Comparison of ENCODE assay signal across 8 cellular contexts in the genomic region with DNA sequence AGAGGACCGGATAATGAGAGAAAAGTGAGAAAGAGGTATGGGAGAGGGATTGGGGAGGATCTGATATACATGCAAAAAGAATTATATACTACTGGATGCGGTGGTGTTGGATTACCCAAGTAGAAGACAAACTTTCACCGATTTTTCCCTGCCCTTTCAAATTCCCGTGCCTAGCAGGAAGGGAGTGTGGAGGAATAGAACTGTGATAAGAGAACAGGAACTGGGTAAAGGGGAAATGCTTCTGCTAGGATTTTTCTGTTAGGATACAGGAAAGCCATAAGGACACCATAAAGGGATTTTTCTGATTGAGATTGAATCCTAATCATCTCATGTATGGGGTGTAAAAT. TPM values are rescaled to one million over a fixed set of nuclear protein-coding genes. Genes with fewer than 3 reads are reported as not detected.
DNase-seq lines count a peak whose midpoint lies in the region; ATAC-seq and TF ChIP-seq lines count a peak whose summit lies in the region.

No MANE protein-coding gene starts in this region.

- peak overlapping the region; percentile 86 for H3K4me2 ChIP-seq in OCI-LY1 (ENCODE audit: low read length)

- ATAC-seq in GM19467 (IDR thresholded peaks at IDR 0.05; ENCODE audit: unreplicated experiment) (peak; percentile 3), GM21619 (IDR thresholded peaks at IDR 0.05; ENCODE audit: unreplicated experiment) (no peak), GM21526 (IDR thresholded peaks at IDR 0.05; ENCODE audit: low FRiP score, unreplicated experiment) (no peak)

- intact Hi-C loops in dorsolateral prefrontal cortex (cut with DNase I), result loop anchor here (5.0 kb wide), 4 partner anchors 72 to 418 kb away; partner anchors contain the start of gene MAML2 (in 1 of the 2)

- H3K4me3 ChIP-seq in ACC112 (ENCODE audit: low read depth, low read length) (peak overlapping the region; percentile 89), OCI-LY1 (ENCODE audit: low read depth, low read length, poor library complexity, severe bottlenecking) (peak overlapping the region; percentile 84), dorsolateral prefrontal cortex (peak overlapping the region; percentile 55 to 99 (median 86)), mucosa of rectum (ENCODE audit: low read length in 2 of 2) (peak overlapping the region; percentile 67 to 87)

- TF ChIP-seq CTCF in OCI-LY1 (IDR thresholded peaks at IDR 0.05; ENCODE audit: low read length), result no peak
- no peak for TF ChIP-seq CTCF in dorsolateral prefrontal cortex (IDR thresholded peaks at IDR 0.05 in 54 of 56, conservative IDR thresholded peaks at IDR 0.05 in 2 of 56; ENCODE audit: low read depth in 1 of 56, partially characterized antibody in 56 of 56)

- H3K9me3 ChIP-seq in OCI-LY1 (ENCODE audit: low read length) (no peaks in the 10 kb centered on the region), mucosa of rectum (ENCODE audit: control insufficient read depth in 2 of 2, low read length in 2 of 2) (no peaks in the 10 kb centered on the region)

- H3K27me3 ChIP-seq in ACC112 (ENCODE audit: insufficient read depth, low read length) (no peaks in the 10 kb centered on the region), OCI-LY1 (ENCODE audit: insufficient read depth, low read length) (no peaks in the 10 kb centered on the region), dorsolateral prefrontal cortex (no peaks in the 10 kb centered on the region), mucosa of rectum (ENCODE audit: control insufficient read depth in 2 of 2, insufficient read depth in 2 of 2, low read length in 2 of 2) (no peaks in the 10 kb centered on the region)

- H3K36me3 ChIP-seq in ACC112 (ENCODE audit: insufficient read depth, low read length) (no peaks in the 10 kb centered on the region), OCI-LY1 (ENCODE audit: insufficient read depth, low read length) (no peaks in the 10 kb centered on the region), mucosa of rectum (ENCODE audit: control insufficient read depth in 2 of 2, insufficient read depth in 2 of 2, low read length in 2 of 2) (no peaks in the 10 kb centered on the region)

- H3K79me2 ChIP-seq in ACC112 (ENCODE audit: control insufficient read depth, insufficient read depth, low read length, unreplicated experiment) (peaks cover 49% of the 10 kb centered on the region), OCI-LY1 (ENCODE audit: insufficient read depth, low read length) (0 out of 2 replicates have a peak, but pooled peaks cover 2% of the 10 kb centered on the region)

- H4K20me1 ChIP-seq in OCI-LY1 (ENCODE audit: insufficient read depth, low read length), result no peaks in the 10 kb centered on the region

- no peak for DNase-seq in dorsolateral prefrontal cortex
- no peak for DNase-seq in NCI-H1694 (lab: John Stamatoyannopoulos, UW)

- H3K4me1 ChIP-seq in ACC112 (ENCODE audit: control insufficient read depth, insufficient read depth, low read length, unreplicated experiment), result peaks cover 25% of the 10 kb centered on the region
- peaks cover 24% of the 10 kb centered on the region for H3K4me1 ChIP-seq in OCI-LY1 (ENCODE audit: insufficient read depth, low read length, severe bottlenecking)
- H3K4me1 ChIP-seq in mucosa of rectum (ENCODE audit: control insufficient read depth in 2 of 2, insufficient read depth in 2 of 2, low read length in 2 of 2), result peaks cover 4 to 6% of the 10 kb centered on the region in 2 donors

- H3K9ac ChIP-seq in OCI-LY1 (ENCODE audit: low read length) (peak overlapping the region; percentile 84), mucosa of rectum (ENCODE audit: low read depth in 1 of 2, low read length in 2 of 2) (peak overlapping the region; percentile 82 to 87)

- H3K27ac ChIP-seq in ACC112 (ENCODE audit: low read depth, low read length) (peak overlapping the region; percentile 83), OCI-LY1 (ENCODE audit: low read depth, low read length, poor library complexity, severe bottlenecking) (peak overlapping the region; percentile 43), dorsolateral prefrontal cortex (peak overlapping the region; percentile 87 to 99 (median 97)), mucosa of rectum (ENCODE audit: low read depth in 2 of 2, low read length in 2 of 2) (peak overlapping the region; percentile 76 to 87)

- H3K9me2 ChIP-seq in OCI-LY1 (ENCODE audit: low read depth, low read length), result no peaks in the 10 kb centered on the region

- H2AFZ ChIP-seq in ACC112 (ENCODE audit: low read length, unreplicated experiment) (peak overlapping the region; percentile 93), OCI-LY1 (ENCODE audit: low read length) (peak overlapping the region; percentile 64)

- no peaks in the 10 kb centered on the region for H3F3A ChIP-seq in OCI-LY1 (ENCODE audit: insufficient read depth, low read length)

RNA-seq across cellular contexts. Expression of gene MTMR2, which starts 0.5 kb away (rescaled TPM):
- total RNA-seq in dorsolateral prefrontal cortex, result 10 to 100 TPM; 30.2 to 76.1 (median 44.7) TPM

Comparison
In these comparisons a context has a peak if more than half of its experiments do, and no peak if none do; other contexts are left out.
1. H3K27ac ChIP-seq: peak in every context shown above with its lines; median percentile 97 in dorsolateral prefrontal cortex; 83 in ACC112; 82 in mucosa of rectum; 43 in OCI-LY1.